In genomic region chr10:118850418-118851061, GRCh38 we compare ENCODE assay signal across 1 cellular context.
TF ChIP-seq lines count a peak whose summit lies in the region.

No MANE protein-coding gene starts in this region.

TF ChIP-seq in GM23338, 12 proteins besides CTCF, POLR2A, EP300 and RAD21 (continued from another document):
- TF ChIP-seq, protein P1, sequence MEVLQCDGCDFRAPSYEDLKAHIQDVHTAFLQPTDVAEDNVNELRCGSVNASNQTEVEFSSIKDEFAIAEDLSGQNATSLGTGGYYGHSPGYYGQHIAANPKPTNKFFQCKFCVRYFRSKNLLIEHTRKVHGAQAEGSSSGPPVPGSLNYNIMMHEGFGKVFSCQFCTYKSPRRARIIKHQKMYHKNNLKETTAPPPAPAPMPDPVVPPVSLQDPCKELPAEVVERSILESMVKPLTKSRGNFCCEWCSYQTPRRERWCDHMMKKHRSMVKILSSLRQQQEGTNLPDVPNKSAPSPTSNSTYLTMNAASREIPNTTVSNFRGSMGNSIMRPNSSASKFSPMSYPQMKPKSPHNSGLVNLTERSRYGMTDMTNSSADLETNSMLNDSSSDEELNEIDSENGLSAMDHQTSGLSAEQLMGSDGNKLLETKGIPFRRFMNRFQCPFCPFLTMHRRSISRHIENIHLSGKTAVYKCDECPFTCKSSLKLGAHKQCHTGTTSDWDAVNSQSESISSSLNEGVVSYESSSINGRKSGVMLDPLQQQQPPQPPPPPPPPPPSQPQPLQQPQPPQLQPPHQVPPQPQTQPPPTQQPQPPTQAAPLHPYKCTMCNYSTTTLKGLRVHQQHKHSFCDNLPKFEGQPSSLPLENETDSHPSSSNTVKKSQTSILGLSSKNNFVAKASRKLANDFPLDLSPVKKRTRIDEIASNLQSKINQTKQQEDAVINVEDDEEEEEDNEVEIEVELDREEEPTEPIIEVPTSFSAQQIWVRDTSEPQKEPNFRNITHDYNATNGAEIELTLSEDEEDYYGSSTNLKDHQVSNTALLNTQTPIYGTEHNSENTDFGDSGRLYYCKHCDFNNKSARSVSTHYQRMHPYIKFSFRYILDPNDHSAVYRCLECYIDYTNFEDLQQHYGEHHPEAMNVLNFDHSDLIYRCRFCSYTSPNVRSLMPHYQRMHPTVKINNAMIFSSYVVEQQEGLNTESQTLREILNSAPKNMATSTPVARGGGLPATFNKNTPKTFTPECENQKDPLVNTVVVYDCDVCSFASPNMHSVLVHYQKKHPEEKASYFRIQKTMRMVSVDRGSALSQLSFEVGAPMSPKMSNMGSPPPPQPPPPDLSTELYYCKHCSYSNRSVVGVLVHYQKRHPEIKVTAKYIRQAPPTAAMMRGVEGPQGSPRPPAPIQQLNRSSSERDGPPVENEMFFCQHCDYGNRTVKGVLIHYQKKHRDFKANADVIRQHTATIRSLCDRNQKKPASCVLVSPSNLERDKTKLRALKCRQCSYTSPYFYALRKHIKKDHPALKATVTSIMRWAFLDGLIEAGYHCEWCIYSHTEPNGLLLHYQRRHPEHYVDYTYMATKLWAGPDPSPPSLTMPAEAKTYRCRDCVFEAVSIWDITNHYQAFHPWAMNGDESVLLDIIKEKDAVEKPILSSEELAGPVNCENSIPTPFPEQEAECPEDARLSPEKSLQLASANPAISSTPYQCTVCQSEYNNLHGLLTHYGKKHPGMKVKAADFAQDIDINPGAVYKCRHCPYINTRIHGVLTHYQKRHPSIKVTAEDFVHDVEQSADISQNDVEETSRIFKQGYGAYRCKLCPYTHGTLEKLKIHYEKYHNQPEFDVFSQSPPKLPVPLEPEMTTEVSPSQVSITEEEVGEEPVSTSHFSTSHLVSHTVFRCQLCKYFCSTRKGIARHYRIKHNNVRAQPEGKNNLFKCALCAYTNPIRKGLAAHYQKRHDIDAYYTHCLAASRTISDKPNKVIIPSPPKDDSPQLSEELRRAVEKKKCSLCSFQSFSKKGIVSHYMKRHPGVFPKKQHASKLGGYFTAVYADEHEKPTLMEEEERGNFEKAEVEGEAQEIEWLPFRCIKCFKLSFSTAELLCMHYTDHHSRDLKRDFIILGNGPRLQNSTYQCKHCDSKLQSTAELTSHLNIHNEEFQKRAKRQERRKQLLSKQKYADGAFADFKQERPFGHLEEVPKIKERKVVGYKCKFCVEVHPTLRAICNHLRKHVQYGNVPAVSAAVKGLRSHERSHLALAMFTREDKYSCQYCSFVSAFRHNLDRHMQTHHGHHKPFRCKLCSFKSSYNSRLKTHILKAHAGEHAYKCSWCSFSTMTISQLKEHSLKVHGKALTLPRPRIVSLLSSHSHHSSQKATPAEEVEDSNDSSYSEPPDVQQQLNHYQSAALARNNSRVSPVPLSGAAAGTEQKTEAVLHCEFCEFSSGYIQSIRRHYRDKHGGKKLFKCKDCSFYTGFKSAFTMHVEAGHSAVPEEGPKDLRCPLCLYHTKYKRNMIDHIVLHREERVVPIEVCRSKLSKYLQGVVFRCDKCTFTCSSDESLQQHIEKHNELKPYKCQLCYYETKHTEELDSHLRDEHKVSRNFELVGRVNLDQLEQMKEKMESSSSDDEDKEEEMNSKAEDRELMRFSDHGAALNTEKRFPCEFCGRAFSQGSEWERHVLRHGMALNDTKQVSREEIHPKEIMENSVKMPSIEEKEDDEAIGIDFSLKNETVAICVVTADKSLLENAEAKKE (CRISPR knock-in tag; IDR thresholded peaks at IDR 0.05) = no peak
- TF ChIP-seq REST (IDR thresholded peaks at IDR 0.05; ENCODE audit: unreplicated experiment) (no peak), ZNF331 (CRISPR knock-in tag; IDR thresholded peaks at IDR 0.05; ENCODE audit: low read depth) (no peak)
